In genomic region chr7:148115308-148115707, GRCh38 we compare ENCODE assay signal across 24 cellular contexts.
"Had no signal": no experiment of that assay in that cellular context is flagged by ENCODE, and none has a peak within 500 bp of the region (broad histone marks: within the 10 kb centered on the region; RNA-seq: fewer than 3 reads in every experiment).

No MANE protein-coding gene starts in this region.

- FAIRE-seq: HepG2 had no signal

- H3K27me3 ChIP-seq: MG63 had no signal

- ATAC-seq: HepG2, Panc1, PC-3 had no signal

- H3K36me3 ChIP-seq: MG63 had no signal

- DNase-seq: IMR-90, Karpas-422, KG1, MG63, NCI-H1092, NCI-H1105 treated with DMSO at 0.1 percent for 48 hours, NCI-H1417 treated with DMSO at 0.1 percent for 48 hours, NCI-H146, NCI-H1694 treated with DMSO at 0.1 percent for 48 hours, NCI-H1930, NCI-H2081, NCI-H2107, NCI-H2171, NCI-H226, NCI-H446, NCI-H510A, NCI-H524 treated with DMSO at 0.1 percent for 48 hours, NCI-H69, NCI-H774, PC-3, SHP77 had no signal

- H3K27ac ChIP-seq: RWPE1 had no signal

- H3K9me3 ChIP-seq: MG63 had no signal

- H3K4me3 ChIP-seq: MG63 had no signal
